Comparison of ENCODE assay signal across 32 cellular contexts in the genomic region with DNA sequence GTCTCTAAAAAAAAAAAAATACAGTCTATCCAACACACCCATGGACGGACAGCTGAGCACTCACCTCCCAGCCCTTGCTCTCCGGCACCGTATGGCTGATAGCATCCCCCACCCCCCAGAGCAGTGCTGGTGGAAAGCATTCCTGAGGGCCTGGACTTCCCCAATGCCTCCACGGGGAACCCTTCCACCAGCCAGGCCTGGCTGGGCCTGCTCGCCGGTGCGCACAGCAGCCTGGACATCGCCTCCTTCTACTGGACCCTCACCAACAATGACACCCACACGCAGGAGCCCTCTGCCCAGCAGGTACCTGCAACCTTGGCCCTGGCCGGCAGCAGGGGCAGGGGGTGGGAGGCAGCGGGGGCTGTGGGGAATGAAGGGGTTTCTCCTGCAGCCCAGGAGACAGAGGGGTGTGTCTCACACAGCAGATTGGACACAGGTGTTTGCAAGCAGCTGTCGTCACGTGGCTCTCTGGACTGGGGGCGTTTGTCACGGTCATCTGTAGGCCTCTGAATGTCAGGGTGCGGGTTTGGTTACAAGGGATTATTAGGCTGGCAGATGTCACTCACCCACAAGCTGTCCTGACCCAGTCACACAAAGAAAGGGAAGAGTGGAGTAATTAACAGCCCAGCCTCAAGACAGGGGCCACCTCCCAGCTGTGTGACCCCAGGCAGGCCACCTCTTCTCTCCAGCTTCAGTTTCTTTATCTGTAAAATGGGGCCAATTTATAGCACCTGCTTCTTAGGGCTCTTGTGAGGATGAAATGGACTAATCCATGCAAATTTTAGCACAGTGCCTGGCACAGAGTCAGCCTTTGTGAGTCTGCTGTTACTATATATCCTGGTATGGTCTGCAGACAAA. TPM values are rescaled to one million over a fixed set of nuclear protein-coding genes. Genes with fewer than 3 reads are reported as not detected.
A peak's percentile ranks its signal among the peaks of the same experiment; 100 is the strongest.
DNase-seq lines count a peak whose midpoint lies in the region; ATAC-seq and TF ChIP-seq lines count a peak whose summit lies in the region.
"Had no signal": no experiment of that assay in that cellular context is flagged by ENCODE, and none has a peak within 500 bp of the region (broad histone marks: within the 10 kb centered on the region; RNA-seq: fewer than 3 reads in every experiment).

No MANE protein-coding gene starts in this region.

- TF ChIP-seq RAD21 in SK-N-SH (IDR thresholded peaks at IDR 0.05; ENCODE audit: low read length) = no peak

- POLR2A ChIA-PET in SK-N-SH (lab: Yijun Ruan, JAX) = no interaction called here

- H4K20me1 ChIP-seq in SK-N-SH (ENCODE audit: insufficient read depth) (no peaks in the 10 kb centered on the region), smooth muscle cell (ENCODE audit: low read depth) (peaks cover 28% of the 10 kb centered on the region)

- TF ChIP-seq POLR2A in sigmoid colon (IDR thresholded peaks at IDR 0.05) = no peak

- no peak overlapping the region for H2AFZ ChIP-seq in SK-N-SH (ENCODE audit: low read depth)
- H2AFZ ChIP-seq in smooth muscle cell (ENCODE audit: low read depth) = no peak overlapping the region

- H3K9me3 ChIP-seq in SK-N-SH (no peaks in the 10 kb centered on the region), SJCRH30 (replicated peaks) (no peaks in the 10 kb centered on the region), smooth muscle cell (replicated peaks; ENCODE audit: low read depth) (no peaks in the 10 kb centered on the region), sigmoid colon (no peaks in the 10 kb centered on the region)
- H3K9me3 ChIP-seq: lower lobe of right lung had no signal

- H3K27ac ChIP-seq in SK-N-SH (ENCODE audit: low read depth in 2 of 2, low read length in 1 of 2) = no peak overlapping the region
- peak overlapping the region; percentile 48 for H3K27ac ChIP-seq in SJCRH30
- H3K27ac ChIP-seq in smooth muscle cell (ENCODE audit: low read depth) = peak overlapping the region; percentile 55
- H3K27ac ChIP-seq in sigmoid colon = no peak overlapping the region
- H3K27ac ChIP-seq: lower lobe of right lung had no signal

- no peak for TF ChIP-seq EP300 in SK-N-SH (IDR thresholded peaks at IDR 0.05; ENCODE audit: borderline replicate concordance in 1 of 2, low read depth in 1 of 2, low read length in 1 of 2)
- no peak for TF ChIP-seq EP300 in sigmoid colon (IDR thresholded peaks at IDR 0.05)

- H3K79me2 ChIP-seq in SK-N-SH (ENCODE audit: insufficient read depth) (peaks cover 9% of the 10 kb centered on the region; the same call in 1 of the 2 replicates), smooth muscle cell (ENCODE audit: low read depth) (no peaks in the 10 kb centered on the region)

- H3K9ac ChIP-seq in SK-N-SH (no peak overlapping the region), smooth muscle cell (ENCODE audit: low read depth) (no peak overlapping the region)

- H3K36me3 ChIP-seq in SK-N-SH (replicated peaks in 1 of 2; ENCODE audit: control insufficient read depth in 1 of 2, insufficient read depth in 2 of 2, low read length in 1 of 2) (peaks cover 10 to 20% of the 10 kb centered on the region in 2 experiments), SJCRH30 (peaks cover 15% of the 10 kb centered on the region), smooth muscle cell (ENCODE audit: low read depth) (no peaks in the 10 kb centered on the region), sigmoid colon (peaks cover 13 to 60% (median 21%) of the 10 kb centered on the region in 4 donors)

- WGBS in SK-N-SH (ENCODE audit: low lambda C conversion rate) = 97% methylated on average over 12 of the region's 16 CpGs
- WGBS in smooth muscle cell (ENCODE audit: low lambda C conversion rate) = 92% methylated on average over 15 of the region's 16 CpGs
- WGBS in sigmoid colon, 2 donors = 92% methylated on average over 16 of the region's 16 CpGs

- H3K4me2 ChIP-seq in SK-N-SH = no peak overlapping the region
- H3K4me2 ChIP-seq in smooth muscle cell = no peak overlapping the region

- ATAC-seq in SK-N-SH treated with all-trans-retinoic acid at 6 μM for 48 hours (no peak), GM21529 (IDR thresholded peaks at IDR 0.05; ENCODE audit: unreplicated experiment) (no peak)
- ATAC-seq: esophagus mucosa; naive thymus-derived CD8-positive, alpha-beta T cell; stimulated activated naive CD8-positive, alpha-beta T cell treated with anti-CD3 and anti-CD28 coated beads, Interleukin-15, Interleukin-2, amounts not matched to agents 100 U/mL and 50 U/mL, for 24 hours had no signal

- TF ChIP-seq CTCF in SK-N-SH (IDR thresholded peaks at IDR 0.05) (no peak), smooth muscle cell (IDR thresholded peaks at IDR 0.05; ENCODE audit: borderline replicate concordance, insufficient read depth, poor library complexity, severe bottlenecking) (no peak), sigmoid colon (IDR thresholded peaks at IDR 0.05) (no peak)

- H3F3A ChIP-seq in SK-N-SH (replicated peaks; ENCODE audit: insufficient read depth) = peaks cover 7% of the 10 kb centered on the region
- H3F3A ChIP-seq in smooth muscle cell (ENCODE audit: low read depth) = no peaks in the 10 kb centered on the region

- intact Hi-C loops in sigmoid colon (cut with DNase I) = loop anchor here (5.0 kb wide), 1 partner anchor 34 kb away; no protein-coding TSS in a partner anchor

- no peaks in the 10 kb centered on the region for H3K27me3 ChIP-seq in SK-N-SH (ENCODE audit: insufficient read depth)
- H3K27me3 ChIP-seq in SJCRH30 = no peaks in the 10 kb centered on the region
- no peaks in the 10 kb centered on the region for H3K27me3 ChIP-seq in smooth muscle cell (ENCODE audit: low read depth)
- H3K27me3 ChIP-seq in sigmoid colon = no peaks in the 10 kb centered on the region

- peak; percentile 19 for DNase-seq in SK-N-SH
- peak; percentile 85 to 89 for DNase-seq in SJCRH30
- peak; percentile 95 for DNase-seq in myocyte (ENCODE audit: low read depth)
- no peak for DNase-seq in smooth muscle cell (lab: John Stamatoyannopoulos, UW; ENCODE audit: unreplicated experiment)
- no peak for DNase-seq in sigmoid colon
- DNase-seq in NCI-H69 (lab: John Stamatoyannopoulos, UW) = no peak
- DNase-seq: activated CD4-positive, alpha-beta T cell treated with anti-CD3 and anti-CD28 coated beads for 48 hours; activated effector memory CD4-positive, alpha-beta T cell treated with anti-CD3 and anti-CD28 coated beads, Interleukin-2, amount 50 U/mL, for 16 hours; activated T-cell treated with anti-CD3 and anti-CD28 coated beads, Interleukin-2, amount 50 U/mL, for 1 hour; Calu3; CD4-positive, CD25-positive, alpha-beta regulatory T cell; cortex of kidney; DND-41; GF-D8; KG1; kidney glomerular epithelial cell; naive thymus-derived CD8-positive, alpha-beta T cell; NCI-H1092 treated with DMSO at 0.1 percent for 48 hours; NCI-H1694 treated with DMSO at 0.1 percent for 48 hours; NCI-H526 treated with DMSO at 0.1 percent for 48 hours; SIG-M5; small intestine; stimulated activated naive CD8-positive, alpha-beta T cell treated with anti-CD3 and anti-CD28 coated beads, Interleukin-15, Interleukin-2, amounts not matched to agents 100 U/mL and 50 U/mL, for 24 hours; T1000 had no signal

- peaks cover 0 to 14% of the 10 kb centered on the region in 2 experiments; a peak in 2 of 4 replicates for H3K4me1 ChIP-seq in SK-N-SH (ENCODE audit: control insufficient read depth in 1 of 2, insufficient read depth in 2 of 2, low read depth in 1 of 2, low read length in 1 of 2)
- peaks cover 25% of the 10 kb centered on the region for H3K4me1 ChIP-seq in SJCRH30
- peaks cover 13% of the 10 kb centered on the region for H3K4me1 ChIP-seq in smooth muscle cell (ENCODE audit: low read depth)
- H3K4me1 ChIP-seq in sigmoid colon = peaks cover 0 to 22% (median 18%) of the 10 kb centered on the region in 4 donors

- H3K9me2 ChIP-seq in SK-N-SH = no peaks in the 10 kb centered on the region

- H3K4me3 ChIP-seq in SK-N-SH (ENCODE audit: low read depth in 2 of 2, low read length in 1 of 2) (no peak overlapping the region), SJCRH30 (no peak overlapping the region), smooth muscle cell (no peak overlapping the region), sigmoid colon (no peak overlapping the region)
- H3K4me3 ChIP-seq: lower lobe of right lung had no signal

- CTCF ChIA-PET in SK-N-SH (lab: Yijun Ruan, JAX) = interaction anchor here (1.4 to 2.6 kb wide), 2 partner anchors 13 to 63 kb away, joined by 4 to 8 read pairs; no protein-coding TSS in a partner anchor

RNA-seq across cellular contexts. Expression of gene PLD3, which starts 19.3 kb away (rescaled TPM):
- polyA plus RNA-seq in SK-N-SH (2012; rRNA removed) (449 and 511 TPM in 2 replicates), smooth muscle cell (880 and 1,023 TPM in 2 replicates), sigmoid colon (100 to 1,000 TPM in 2 of 3 donors, 10 to 100 TPM in 1; 48.0 to 121 (median 118) TPM)
- polyA plus RNA-seq in SK-N-SH (2012; cell fraction: cytosol; rRNA removed) = 156 and 261 TPM in 2 replicates
- 418 and 461 TPM in 2 replicates for polyA plus RNA-seq in SK-N-SH (2012; cell fraction: nucleus; rRNA removed)
- 287 and 295 TPM in 2 replicates for total RNA-seq in SJCRH30 (2014; rRNA removed; shearing (Covaris generic))
- total RNA-seq in myocyte (740 and 993 TPM in 2 replicates), smooth muscle cell (716 and 737 TPM in 2 replicates), sigmoid colon (100 to 1,000 TPM; 164 to 270 (median 230) TPM)
- polyA plus RNA-seq in myocyte (2012) = 538 TPM

RNA-seq across cellular contexts. Expression of gene C19orf47, which starts 19.6 kb away (rescaled TPM):
- polyA plus RNA-seq in SK-N-SH (2012; rRNA removed) (13.9 and 17.2 TPM in 2 replicates), smooth muscle cell (7.8 and 9.3 TPM in 2 replicates), sigmoid colon (10 to 100 TPM in 1 of 3 donors, 1 to 10 TPM in 2; 7.9 to 16.7 (median 8.4) TPM)
- polyA plus RNA-seq in SK-N-SH (2012; cell fraction: cytosol; rRNA removed) = 7.8 and 9.6 TPM in 2 replicates
- 21.0 and 30.8 TPM in 2 replicates for polyA plus RNA-seq in SK-N-SH (2012; cell fraction: nucleus; rRNA removed)
- total RNA-seq in SJCRH30 (2014; rRNA removed; shearing (Covaris generic)) = 33.7 and 35.4 TPM in 2 replicates
- total RNA-seq in myocyte (60.5 and 67.8 TPM in 2 replicates), smooth muscle cell (6.3 and 7.6 TPM in 2 replicates), sigmoid colon (10 to 100 TPM in 3 of 4 donors, 1 to 10 TPM in 1; 8.9 to 12.8 (median 11.5) TPM)
- polyA plus RNA-seq in myocyte (2012) = 39.8 TPM

RNA-seq across cellular contexts. Expression of gene HIPK4, which starts 22.2 kb away (rescaled TPM):
- polyA plus RNA-seq in SK-N-SH (2012; rRNA removed) (0.13 and 0.23 TPM in 2 replicates), smooth muscle cell (0.32 and 0.39 TPM in 2 replicates), sigmoid colon (under 1 TPM in 1 of 3 donors, not detected in 2; 0.06 TPM)
- polyA plus RNA-seq in SK-N-SH (2012; cell fraction: cytosol; rRNA removed) = 0.01 and 0.09 TPM in 2 replicates
- 0.43 and 0.52 TPM in 2 replicates for polyA plus RNA-seq in SK-N-SH (2012; cell fraction: nucleus; rRNA removed)
- total RNA-seq in SJCRH30 (2014; rRNA removed; shearing (Covaris generic)) = 0.10 TPM in 1 of 2 replicates, not detected in the other
- total RNA-seq in myocyte (0.05 and 0.26 TPM in 2 replicates), smooth muscle cell (not detected in 2 replicates), sigmoid colon (under 1 TPM in 2 of 4 donors, not detected in 2; 0.14 to 0.36 TPM)
- 0.59 TPM for polyA plus RNA-seq in myocyte (2012)
- total RNA-seq: CD4-positive, CD25-positive, alpha-beta regulatory T cell; esophagus mucosa; H4; MCF 10A; renal cortical epithelial cell; urinary bladder had no signal
- polyA plus RNA-seq: CD4-positive, CD25-positive, alpha-beta regulatory T cell; naive thymus-derived CD8-positive, alpha-beta T cell had no signal

RNA-seq across cellular contexts. Expression of gene PRX, which starts 45.4 kb away (rescaled TPM):
- polyA plus RNA-seq in SK-N-SH (2012; rRNA removed) (2.2 TPM in 2 replicates), smooth muscle cell (2.9 and 3.9 TPM in 2 replicates), sigmoid colon (1 to 10 TPM in 2 of 3 donors, under 1 TPM in 1; 0.69 to 2.0 (median 1.8) TPM)
- 1.0 and 1.5 TPM in 2 replicates for polyA plus RNA-seq in SK-N-SH (2012; cell fraction: cytosol; rRNA removed)
- 2.9 and 4.3 TPM in 2 replicates for polyA plus RNA-seq in SK-N-SH (2012; cell fraction: nucleus; rRNA removed)
- total RNA-seq in SJCRH30 (2014; rRNA removed; shearing (Covaris generic)) = 2.9 and 4.0 TPM in 2 replicates
- total RNA-seq in myocyte (2.6 and 2.8 TPM in 2 replicates), smooth muscle cell (3.3 and 4.4 TPM in 2 replicates), sigmoid colon (1 to 10 TPM; 3.5 to 8.6 (median 5.0) TPM)
- 3.6 TPM for polyA plus RNA-seq in myocyte (2012)

RNA-seq across cellular contexts. Expression of gene SERTAD1, which starts 58.0 kb away (rescaled TPM):
- polyA plus RNA-seq in SK-N-SH (2012; rRNA removed) (7.1 and 10.4 TPM in 2 replicates), smooth muscle cell (67.1 and 67.2 TPM in 2 replicates), sigmoid colon (10 to 100 TPM; 14.4 to 44.4 (median 24.0) TPM)
- polyA plus RNA-seq in SK-N-SH (2012; cell fraction: cytosol; rRNA removed) = 6.5 and 7.6 TPM in 2 replicates
- polyA plus RNA-seq in SK-N-SH (2012; cell fraction: nucleus; rRNA removed) = 8.4 and 10.2 TPM in 2 replicates
- total RNA-seq in SJCRH30 (2014; rRNA removed; shearing (Covaris generic)) = 4.4 and 5.3 TPM in 2 replicates
- total RNA-seq in myocyte (12.9 and 23.0 TPM in 2 replicates), smooth muscle cell (44.0 and 44.9 TPM in 2 replicates), sigmoid colon (10 to 100 TPM; 10.2 to 29.2 (median 15.7) TPM)
- polyA plus RNA-seq in myocyte (2012) = 21.1 TPM

Comparison
In these comparisons a context has a peak if more than half of its experiments do, and no peak if none do; other contexts are left out.
1. DNase-seq: peak in SK-N-SH (single experiment), SJCRH30 (2 of 2) and myocyte (single experiment); none in smooth muscle cell (single experiment), sigmoid colon (single experiment) and NCI-H69 (single experiment).
2. H3K27ac ChIP-seq: peak in SJCRH30 (single experiment) and smooth muscle cell (single experiment); none in SK-N-SH (0 of 2) and sigmoid colon (0 of 4).